Comparison of ENCODE assay signal across 27 cellular contexts in the genomic region with DNA sequence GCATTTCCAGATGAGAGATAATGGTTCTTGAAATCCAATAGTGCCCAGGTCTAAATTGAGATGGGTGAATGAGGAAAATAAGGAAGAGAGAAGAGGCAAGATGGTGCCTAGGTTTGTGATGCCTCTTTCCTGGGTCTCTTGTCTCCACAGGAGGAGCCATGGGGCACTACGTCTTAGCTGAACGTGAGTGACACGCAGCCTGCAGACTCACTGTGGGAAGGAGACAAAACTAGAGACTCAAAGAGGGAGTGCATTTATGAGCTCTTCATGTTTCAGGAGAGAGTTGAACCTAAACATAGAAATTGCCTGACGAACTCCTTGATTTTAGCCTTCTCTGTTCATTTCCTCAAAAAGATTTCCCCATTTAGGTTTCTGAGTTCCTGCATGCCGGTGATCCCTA.
"Had no signal": no experiment of that assay in that cellular context is flagged by ENCODE, and none has a peak within 500 bp of the region (broad histone marks: within the 10 kb centered on the region; RNA-seq: fewer than 3 reads in every experiment).

No MANE protein-coding gene starts in this region.

- H3K36me3 Mint-ChIP-seq: naive thymus-derived CD8-positive, alpha-beta T cell had no signal

- H3K9me3 ChIP-seq: colonic mucosa, esophagus squamous epithelium, heart right ventricle, left lung, prostate gland, right atrium auricular region, stomach, thyroid gland had no signal

- H3K9me3 Mint-ChIP-seq: effector memory CD8-positive, alpha-beta T cell; nephron progenitor cell had no signal

- H3K4me3 ChIP-seq: colonic mucosa, esophagus squamous epithelium, heart right ventricle, left lung, prostate gland, right atrium auricular region, smooth muscle cell, stomach, thyroid gland had no signal

- H3K27me3 Mint-ChIP-seq: effector memory CD8-positive, alpha-beta T cell; naive thymus-derived CD8-positive, alpha-beta T cell had no signal

- H3K36me3 ChIP-seq: colonic mucosa, left lung, prostate gland, right atrium auricular region, thyroid gland had no signal

- H3K27ac ChIP-seq: colonic mucosa, esophagus squamous epithelium, left lung, prostate gland, right atrium auricular region, stomach, thyroid gland had no signal

- H3K27ac Mint-ChIP-seq: effector memory CD8-positive, alpha-beta T cell; nephron progenitor cell had no signal

- ATAC-seq: effector memory CD8-positive, alpha-beta T cell; heart right ventricle; left cardiac atrium; left lung; naive thymus-derived CD8-positive, alpha-beta T cell; sciatic nerve had no signal

- H3K27me3 ChIP-seq: colonic mucosa, esophagus squamous epithelium, heart right ventricle, left lung, right atrium auricular region, stomach, thyroid gland had no signal

- DNase-seq: colonic mucosa; dermis blood vessel endothelial cell; effector memory CD8-positive, alpha-beta T cell; erythroblast; esophagus squamous epithelium; foreskin melanocyte; glutamatergic neuron; heart right ventricle; hippocampal formation; left cardiac atrium; left lung; midbrain; naive thymus-derived CD8-positive, alpha-beta T cell; nephron progenitor cell; nucleus accumbens; stimulated activated CD4-positive, alpha-beta T cell treated with anti-CD3 and anti-CD28 coated beads, Interleukin-12 subunit alpha, Interleukin-12 subunit beta, amount 100 ng/mL, for 4 hours; stimulated activated CD4-positive, alpha-beta T cell treated with anti-CD3 and anti-CD28 coated beads, Interleukin-1b, Interleukin-23, amount 100 ng/mL, for 48 hours; stimulated activated CD4-positive, alpha-beta T cell treated with anti-CD3 and anti-CD28 coated beads, Interleukin-4, amount 100 ng/mL, for 1 hour; stimulated activated CD8-positive, alpha-beta memory T cell treated with anti-CD3 and anti-CD28 coated beads, Interleukin-4, amount 100 ng/mL, for 48 hours; stimulated activated naive CD4-positive, alpha-beta T cell treated with Interleukin-2 at 50 U/mL for 16 hours; stomach; thyroid gland; trophoblast cell had no signal

- H3K4me1 ChIP-seq: colonic mucosa, prostate gland had no signal

- H3K4me3 Mint-ChIP-seq: effector memory CD8-positive, alpha-beta T cell; naive thymus-derived CD8-positive, alpha-beta T cell; nephron progenitor cell had no signal
